In the genomic region with DNA sequence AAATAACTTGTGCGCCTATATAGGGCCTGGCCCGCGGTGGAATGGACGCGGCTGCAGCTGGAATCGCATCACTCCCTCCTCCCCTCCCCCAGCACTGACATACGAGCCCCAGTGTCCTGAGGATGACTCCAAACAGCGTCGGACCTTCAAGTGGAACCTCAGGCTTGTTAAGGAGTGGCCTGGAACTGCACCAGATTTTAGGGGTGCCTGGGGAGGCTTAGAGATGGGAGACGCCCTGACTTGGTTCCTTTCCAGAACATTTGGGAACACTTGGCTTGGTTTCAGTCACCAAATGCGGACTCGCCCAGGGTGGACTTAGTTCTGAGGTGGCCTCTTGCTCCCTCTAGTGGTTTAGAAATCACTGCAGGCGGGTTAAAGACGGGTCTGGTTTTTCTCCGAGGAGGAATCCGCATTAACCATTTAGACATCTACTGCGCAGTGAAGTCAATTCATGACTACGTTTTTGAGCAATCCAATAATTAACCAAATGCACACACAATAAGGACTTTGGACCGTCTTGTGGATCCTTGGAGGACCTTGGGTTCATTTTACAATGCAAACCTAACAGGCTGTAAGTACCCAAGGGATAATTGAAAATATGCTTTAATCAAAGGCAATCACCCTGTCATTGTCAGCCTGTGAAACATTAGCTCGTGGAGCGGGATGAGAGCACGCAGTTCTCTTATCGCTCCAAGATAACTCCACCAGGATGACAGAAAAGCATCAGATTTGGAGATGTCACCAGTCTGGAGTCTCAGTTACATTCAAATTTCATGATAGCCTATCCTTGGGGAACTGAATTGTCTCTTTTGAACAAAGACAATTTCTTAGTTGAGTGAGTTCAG, we compare ENCODE assay signal across 7 cellular contexts. TPM values are rescaled to one million over a fixed set of nuclear protein-coding genes. Genes with fewer than 3 reads are reported as not detected.
DNase-seq lines count a peak whose midpoint lies in the region; ATAC-seq, FAIRE-seq and TF ChIP-seq lines count a peak whose summit lies in the region.

No MANE protein-coding gene starts in this region.

- intact Hi-C loops in left colon (cut with DNase I, micrococcal nuclease): loop anchor here in 1 of 2 donors (5.0 kb wide), 1 partner anchor 291 kb away; no protein-coding TSS in a partner anchor

- no peak for TF ChIP-seq POLR2A in GM12891 (IDR thresholded peaks at IDR 0.05; ENCODE audit: low read depth, low read length)

- DNase-seq in GM12891 (ENCODE audit: insufficient read length, low spot score) (peak; percentile 55), NCI-H2227 treated with DMSO at 0.1 percent for 48 hours (lab: John Stamatoyannopoulos, UW) (peak; percentile 70), dermis blood vessel endothelial cell (peak; percentile 89), left colon (peak; percentile 65 to 67)
- peak; percentile 38 for DNase-seq in stimulated activated CD4-positive, alpha-beta T cell treated with anti-CD3 and anti-CD28 coated beads, Interleukin-4, amount 100 ng/mL, for 1 hour

- peak; percentile 83 for FAIRE-seq in GM12891 (lab: Jason Lieb, UNC)

- ATAC-seq in HG03175 (IDR thresholded peaks at IDR 0.05; ENCODE audit: unreplicated experiment) (peak; percentile 70), left colon (peak; percentile 90)
- ATAC-seq in activated CD4-positive, CD25-positive, alpha-beta regulatory T cell treated with anti-CD3 and anti-CD28 coated beads, Interleukin-2, amount 50 U/mL, for 24 hours: peak; percentile 38 to 56

TF ChIP-seq in GM12891, 5 proteins besides CTCF, POLR2A, EP300 and RAD21:
- TF ChIP-seq SPI1 (IDR thresholded peaks at IDR 0.05; ENCODE audit: low read depth, low read length): no peak
- TF ChIP-seq PAX5 (IDR thresholded peaks at IDR 0.05; ENCODE audit: insufficient read depth, low read length, severe bottlenecking): no peak
- no peak for TF ChIP-seq POLR2AphosphoS5 (IDR thresholded peaks at IDR 0.05; ENCODE audit: low read depth, low read length)
- TF ChIP-seq TAF1 (IDR thresholded peaks at IDR 0.05; ENCODE audit: low read depth, low read length): no peak
- no peak for TF ChIP-seq POU2F2 (IDR thresholded peaks at IDR 0.05; ENCODE audit: low read depth, low read length)

RNA-seq across cellular contexts. Expression of a gene that starts 11.2 kb away (rescaled TPM):
- polyA plus RNA-seq in GM12891 (2012; ENCODE audit: low read depth, missing spikeins): 0.27 TPM
- total RNA-seq in dermis blood vessel endothelial cell (0.65 and 1.5 TPM in 2 replicates), left colon (10 to 100 TPM; 30.8 to 45.2 TPM)

Comparison
In these comparisons a context has a peak if more than half of its experiments do, and no peak if none do; other contexts are left out.
1. Peak in every context shown above with its lines: DNase-seq and ATAC-seq.
2. DNase-seq: peak in every context shown above with its lines; median percentile 89 in dermis blood vessel endothelial cell; 70 in NCI-H2227 treated with DMSO at 0.1 percent for 48 hours; 66 in left colon; 55 in GM12891; 38 in stimulated activated CD4-positive, alpha-beta T cell treated with anti-CD3 and anti-CD28 coated beads, Interleukin-4, amount 100 ng/mL, for 1 hour.
3. RNA of a gene that starts 11.2 kb away (total RNA-seq): 30.8 to 45.2 TPM in left colon; 0.65 to 1.5 TPM in dermis blood vessel endothelial cell; every median in the first group is over 10 times any median in the second.